Comparison of ENCODE assay signal across 8 cellular contexts in genomic region chr6:6131492-6132109, GRCh38.
DNase-seq lines count a peak whose midpoint lies in the region; ATAC-seq, FAIRE-seq and TF ChIP-seq lines count a peak whose summit lies in the region.

No MANE protein-coding gene starts in this region.

- no peaks in the 10 kb centered on the region for H3K9me3 Mint-ChIP-seq in CD4-positive, alpha-beta memory T cell

- H3K9ac ChIP-seq in kidney (ENCODE audit: low read length in 2 of 2) = no peak overlapping the region

- CTCF ChIA-PET in CD4-positive, alpha-beta memory T cell (lab: Charles Lee; ENCODE audit: partially characterized antibody) = interaction anchor here (0.7 to 1.7 kb wide), 6 partner anchors 8 to 660 kb away, joined by 3 to 5 read pairs (median 4); no protein-coding TSS in a partner anchor

- no peaks in the 10 kb centered on the region for H3K36me3 Mint-ChIP-seq in CD4-positive, alpha-beta memory T cell

- no peaks in the 10 kb centered on the region for H3K4me1 Mint-ChIP-seq in CD4-positive, alpha-beta memory T cell

- no peaks in the 10 kb centered on the region for H3K27me3 ChIP-seq in CD4-positive, alpha-beta memory T cell (ENCODE audit: insufficient read depth, low read length)

- H3K4me3 Mint-ChIP-seq in CD4-positive, alpha-beta memory T cell = no peak overlapping the region

- intact Hi-C loops in CD4-positive, alpha-beta memory T cell (cut with micrococcal nuclease) = no loop called here
- intact Hi-C loops in kidney (cut with DNase I) = no loop called here

- no peak for ATAC-seq in GM21423 (IDR thresholded peaks at IDR 0.05; ENCODE audit: unreplicated experiment)
- ATAC-seq in GM18861 (IDR thresholded peaks at IDR 0.05; ENCODE audit: unreplicated experiment) = no peak
- no peak for ATAC-seq in HG02981 (IDR thresholded peaks at IDR 0.05; ENCODE audit: unreplicated experiment)

- no peaks in the 10 kb centered on the region for H3K9me3 ChIP-seq in CD4-positive, alpha-beta memory T cell (ENCODE audit: control insufficient read depth in 1 of 2, low read length in 2 of 2)
- no peaks in the 10 kb centered on the region for H3K9me3 ChIP-seq in kidney (ENCODE audit: control insufficient read depth in 1 of 2, low read length in 2 of 2)

- DNase-seq in CD4-positive, alpha-beta memory T cell = peak in 4 of 5 donors; percentile 4 to 19 (median 14)
- DNase-seq in GM13977 (ENCODE audit: low spot score) (peak; percentile 56), SK-MEL-5 (ENCODE audit: low read depth, low spot score) (peak; percentile 93), kidney (no peak), NCI-H510A treated with DMSO at 0.1 percent for 48 hours (lab: John Stamatoyannopoulos, UW) (no peak)

- no peaks in the 10 kb centered on the region for H3K36me3 ChIP-seq in CD4-positive, alpha-beta memory T cell (ENCODE audit: insufficient read depth, low read length)
- no peaks in the 10 kb centered on the region for H3K36me3 ChIP-seq in kidney (ENCODE audit: control insufficient read depth in 1 of 2, insufficient read depth in 2 of 2, low read length in 2 of 2)

- TF ChIP-seq CTCF in GM13977 (IDR thresholded peaks at IDR 0.05; ENCODE audit: extremely low read depth, insufficient read depth, missing control alignments) (peak; percentile 57), kidney (IDR thresholded peaks at IDR 0.05; ENCODE audit: borderline replicate concordance, extremely low read depth, insufficient read depth) (peak; percentile 23)

- no peaks in the 10 kb centered on the region for H3K4me1 ChIP-seq in CD4-positive, alpha-beta memory T cell (ENCODE audit: insufficient read depth, low read length)
- H3K4me1 ChIP-seq in kidney (ENCODE audit: control insufficient read depth in 1 of 2, insufficient read depth in 1 of 2, low read depth in 1 of 2, low read length in 2 of 2) = no peaks in the 10 kb centered on the region

- H3K27me3 Mint-ChIP-seq in CD4-positive, alpha-beta memory T cell = peaks cover 0 to 5% of the 10 kb centered on the region in 2 donors

- no peak overlapping the region for H3K4me3 ChIP-seq in CD4-positive, alpha-beta memory T cell (ENCODE audit: low read length in 2 of 2)
- H3K4me3 ChIP-seq in kidney (ENCODE audit: low read length in 2 of 2) = no peak overlapping the region

- H3K27ac ChIP-seq in CD4-positive, alpha-beta memory T cell (ENCODE audit: low read depth, low read length) = no peak overlapping the region
- no peak overlapping the region for H3K27ac ChIP-seq in kidney (ENCODE audit: low read depth in 2 of 2, low read length in 2 of 2)

- in situ Hi-C loops in GM13977 (cut with MboI; ENCODE audit: low pct_unique_long_range_greater_than_20kb, low sequenced_read_pairs, unreplicated experiment) (no loop called here), SK-MEL-5 (cut with HindIII; ENCODE audit: low pct_unique_long_range_greater_than_20kb, low sequenced_read_pairs) (no loop called here)

- no peak overlapping the region for H3K27ac Mint-ChIP-seq in CD4-positive, alpha-beta memory T cell

- no peak for FAIRE-seq in kidney (lab: Jason Lieb, UNC)

- POLR2A ChIA-PET in CD4-positive, alpha-beta memory T cell (lab: Charles Lee; ENCODE audit: partially characterized antibody) = interaction anchor here (0.6 to 1.6 kb wide), 3 partner anchors 36 to 668 kb away, joined by 3 read pairs; no protein-coding TSS in a partner anchor

Comparison
In these comparisons a context has a peak if more than half of its experiments do, and no peak if none do; other contexts are left out.
1. DNase-seq: peak in CD4-positive, alpha-beta memory T cell (4 of 5), GM13977 (single experiment) and SK-MEL-5 (single experiment); none in kidney (single experiment) and NCI-H510A treated with DMSO at 0.1 percent for 48 hours (single experiment).